Comparison of ENCODE assay signal across 1 cellular context in the genomic region with DNA sequence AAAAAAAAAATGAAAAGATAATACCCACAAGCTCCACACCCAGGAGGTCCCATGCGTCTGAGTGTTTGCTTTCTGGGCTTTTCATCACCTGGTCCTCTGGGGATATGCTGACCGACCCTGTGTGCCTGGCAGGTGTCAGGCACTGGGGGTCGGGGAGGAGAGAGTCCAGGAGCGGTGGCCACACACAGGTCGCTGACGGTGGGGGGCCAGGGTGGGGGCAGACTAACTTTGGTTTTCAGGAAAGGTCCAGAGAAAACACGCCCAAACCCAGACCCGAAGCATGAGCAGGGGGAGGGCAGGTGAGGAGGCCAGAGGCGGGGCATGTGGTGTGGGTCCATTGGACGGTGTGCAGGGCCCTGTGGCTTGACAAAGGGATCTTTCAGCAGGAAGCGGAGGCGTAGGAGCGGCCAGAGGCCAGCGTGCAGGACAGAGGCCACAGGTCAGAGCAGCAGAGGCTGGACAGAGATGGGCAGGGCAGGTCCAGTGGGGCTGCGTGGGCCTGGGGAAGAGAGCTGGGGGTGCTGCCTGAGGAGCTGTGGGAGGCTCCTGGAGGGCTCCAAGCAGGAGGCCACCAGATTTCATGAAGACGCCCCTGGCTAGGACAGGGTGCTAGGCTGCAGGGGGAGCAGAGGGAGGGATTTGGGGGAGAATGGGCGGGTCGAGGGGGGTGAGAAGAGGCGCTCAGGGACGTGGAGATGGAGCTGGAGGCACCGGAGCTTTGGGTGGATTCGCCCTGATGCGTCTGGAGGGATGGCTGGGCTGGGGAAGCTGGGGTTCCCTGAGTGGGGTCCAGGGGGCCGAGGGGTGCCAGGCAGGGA.
TF ChIP-seq lines count a peak whose summit lies in the region.

No MANE protein-coding gene starts in this region.

TF ChIP-seq in HepG2, 621 proteins besides CTCF, POLR2A, EP300 and RAD21 (continued from another document and continues in another):
- TF ChIP-seq, protein P1, sequence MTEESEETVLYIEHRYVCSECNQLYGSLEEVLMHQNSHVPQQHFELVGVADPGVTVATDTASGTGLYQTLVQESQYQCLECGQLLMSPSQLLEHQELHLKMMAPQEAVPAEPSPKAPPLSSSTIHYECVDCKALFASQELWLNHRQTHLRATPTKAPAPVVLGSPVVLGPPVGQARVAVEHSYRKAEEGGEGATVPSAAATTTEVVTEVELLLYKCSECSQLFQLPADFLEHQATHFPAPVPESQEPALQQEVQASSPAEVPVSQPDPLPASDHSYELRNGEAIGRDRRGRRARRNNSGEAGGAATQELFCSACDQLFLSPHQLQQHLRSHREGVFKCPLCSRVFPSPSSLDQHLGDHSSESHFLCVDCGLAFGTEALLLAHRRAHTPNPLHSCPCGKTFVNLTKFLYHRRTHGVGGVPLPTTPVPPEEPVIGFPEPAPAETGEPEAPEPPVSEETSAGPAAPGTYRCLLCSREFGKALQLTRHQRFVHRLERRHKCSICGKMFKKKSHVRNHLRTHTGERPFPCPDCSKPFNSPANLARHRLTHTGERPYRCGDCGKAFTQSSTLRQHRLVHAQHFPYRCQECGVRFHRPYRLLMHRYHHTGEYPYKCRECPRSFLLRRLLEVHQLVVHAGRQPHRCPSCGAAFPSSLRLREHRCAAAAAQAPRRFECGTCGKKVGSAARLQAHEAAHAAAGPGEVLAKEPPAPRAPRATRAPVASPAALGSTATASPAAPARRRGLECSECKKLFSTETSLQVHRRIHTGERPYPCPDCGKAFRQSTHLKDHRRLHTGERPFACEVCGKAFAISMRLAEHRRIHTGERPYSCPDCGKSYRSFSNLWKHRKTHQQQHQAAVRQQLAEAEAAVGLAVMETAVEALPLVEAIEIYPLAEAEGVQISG (CRISPR knock-in tag; IDR thresholded peaks at IDR 0.05): peak; percentile 72
- no peak for TF ChIP-seq SRSF9 (IDR thresholded peaks at IDR 0.05; ENCODE audit: borderline replicate concordance, insufficient read depth, low read depth, low read length, poor library complexity, severe bottlenecking)
- TF ChIP-seq RCOR2 (CRISPR knock-in tag; IDR thresholded peaks at IDR 0.05): no peak; the same call in 1 of the 2 replicates
- peak; percentile 70; the same call in 1 of the 2 replicates for TF ChIP-seq RARA (CRISPR knock-in tag; IDR thresholded peaks at IDR 0.05)
- TF ChIP-seq, protein P2, sequence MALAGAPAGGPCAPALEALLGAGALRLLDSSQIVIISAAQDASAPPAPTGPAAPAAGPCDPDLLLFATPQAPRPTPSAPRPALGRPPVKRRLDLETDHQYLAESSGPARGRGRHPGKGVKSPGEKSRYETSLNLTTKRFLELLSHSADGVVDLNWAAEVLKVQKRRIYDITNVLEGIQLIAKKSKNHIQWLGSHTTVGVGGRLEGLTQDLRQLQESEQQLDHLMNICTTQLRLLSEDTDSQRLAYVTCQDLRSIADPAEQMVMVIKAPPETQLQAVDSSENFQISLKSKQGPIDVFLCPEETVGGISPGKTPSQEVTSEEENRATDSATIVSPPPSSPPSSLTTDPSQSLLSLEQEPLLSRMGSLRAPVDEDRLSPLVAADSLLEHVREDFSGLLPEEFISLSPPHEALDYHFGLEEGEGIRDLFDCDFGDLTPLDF (CRISPR knock-in tag; IDR thresholded peaks at IDR 0.05): no peak
- TF ChIP-seq ZNF709 (CRISPR knock-in tag; IDR thresholded peaks at IDR 0.05): no peak
- TF ChIP-seq, protein P3, sequence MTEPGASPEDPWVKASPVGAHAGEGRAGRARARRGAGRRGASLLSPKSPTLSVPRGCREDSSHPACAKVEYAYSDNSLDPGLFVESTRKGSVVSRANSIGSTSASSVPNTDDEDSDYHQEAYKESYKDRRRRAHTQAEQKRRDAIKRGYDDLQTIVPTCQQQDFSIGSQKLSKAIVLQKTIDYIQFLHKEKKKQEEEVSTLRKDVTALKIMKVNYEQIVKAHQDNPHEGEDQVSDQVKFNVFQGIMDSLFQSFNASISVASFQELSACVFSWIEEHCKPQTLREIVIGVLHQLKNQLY (CRISPR knock-in tag; IDR thresholded peaks at IDR 0.05): peak; percentile 69
- TF ChIP-seq ARHGAP35 (CRISPR knock-in tag; IDR thresholded peaks at IDR 0.05; ENCODE audit: borderline replicate concordance): no peak; the same call in 1 of the 2 replicates
- no peak for TF ChIP-seq KLF11 (CRISPR knock-in tag; IDR thresholded peaks at IDR 0.05)
- peak; percentile 37; the same call in 1 of the 2 replicates for TF ChIP-seq MAZ (IDR thresholded peaks at IDR 0.05; ENCODE audit: borderline replicate concordance, low read depth, low read length)
- TF ChIP-seq MAZ (CRISPR knock-in tag; IDR thresholded peaks at IDR 0.05; ENCODE audit: low read depth): peak; percentile 70
- TF ChIP-seq RBAK (CRISPR knock-in tag; IDR thresholded peaks at IDR 0.05): no peak
- no peak for TF ChIP-seq MBD4 (IDR thresholded peaks at IDR 0.05; ENCODE audit: borderline replicate concordance, low read length)
- TF ChIP-seq GTF3A (CRISPR knock-in tag; conservative IDR thresholded peaks at IDR 0.05): no peak
- TF ChIP-seq MBNL3 (CRISPR knock-in tag; conservative IDR thresholded peaks at IDR 0.05): no peak
- TF ChIP-seq CCDC6 (CRISPR knock-in tag; IDR thresholded peaks at IDR 0.05): no peak; the same call in 1 of the 2 replicates
- peak; percentile 89 for TF ChIP-seq ZFX (CRISPR knock-in tag; IDR thresholded peaks at IDR 0.05; ENCODE audit: low read depth)
- no peak for TF ChIP-seq CBX2 (IDR thresholded peaks at IDR 0.05; ENCODE audit: low read depth, low read length)
- no peak for TF ChIP-seq CBX2 (CRISPR knock-in tag; IDR thresholded peaks at IDR 0.05; ENCODE audit: low read depth)
- TF ChIP-seq ZNF790 (CRISPR knock-in tag; IDR thresholded peaks at IDR 0.05; ENCODE audit: borderline replicate concordance): no peak
- no peak for TF ChIP-seq ARNT2 (CRISPR knock-in tag; IDR thresholded peaks at IDR 0.05; ENCODE audit: low read depth)
- TF ChIP-seq, protein P4, sequence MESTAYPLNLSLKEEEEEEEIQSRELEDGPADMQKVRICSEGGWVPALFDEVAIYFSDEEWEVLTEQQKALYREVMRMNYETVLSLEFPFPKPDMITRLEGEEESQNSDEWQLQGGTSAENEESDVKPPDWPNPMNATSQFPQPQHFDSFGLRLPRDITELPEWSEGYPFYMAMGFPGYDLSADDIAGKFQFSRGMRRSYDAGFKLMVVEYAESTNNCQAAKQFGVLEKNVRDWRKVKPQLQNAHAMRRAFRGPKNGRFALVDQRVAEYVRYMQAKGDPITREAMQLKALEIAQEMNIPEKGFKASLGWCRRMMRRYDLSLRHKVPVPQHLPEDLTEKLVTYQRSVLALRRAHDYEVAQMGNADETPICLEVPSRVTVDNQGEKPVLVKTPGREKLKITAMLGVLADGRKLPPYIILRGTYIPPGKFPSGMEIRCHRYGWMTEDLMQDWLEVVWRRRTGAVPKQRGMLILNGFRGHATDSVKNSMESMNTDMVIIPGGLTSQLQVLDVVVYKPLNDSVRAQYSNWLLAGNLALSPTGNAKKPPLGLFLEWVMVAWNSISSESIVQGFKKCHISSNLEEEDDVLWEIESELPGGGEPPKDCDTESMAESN (CRISPR knock-in tag; conservative IDR thresholded peaks at IDR 0.05): no peak; the same call in 1 of the 2 replicates
- no peak for TF ChIP-seq ATM (IDR thresholded peaks at IDR 0.05; ENCODE audit: borderline replicate concordance)
- TF ChIP-seq TGIF2 (CRISPR knock-in tag; IDR thresholded peaks at IDR 0.05): peak; percentile 76
- no peak for TF ChIP-seq KLF6 (CRISPR knock-in tag; IDR thresholded peaks at IDR 0.05)
- peak; percentile 51 for TF ChIP-seq HNRNPH1 (optimal IDR thresholded peaks at IDR 0.05; ENCODE audit: low read depth, low read length)
- no peak for TF ChIP-seq FOXM1 (CRISPR knock-in tag; IDR thresholded peaks at IDR 0.05)
- TF ChIP-seq, protein P5, sequence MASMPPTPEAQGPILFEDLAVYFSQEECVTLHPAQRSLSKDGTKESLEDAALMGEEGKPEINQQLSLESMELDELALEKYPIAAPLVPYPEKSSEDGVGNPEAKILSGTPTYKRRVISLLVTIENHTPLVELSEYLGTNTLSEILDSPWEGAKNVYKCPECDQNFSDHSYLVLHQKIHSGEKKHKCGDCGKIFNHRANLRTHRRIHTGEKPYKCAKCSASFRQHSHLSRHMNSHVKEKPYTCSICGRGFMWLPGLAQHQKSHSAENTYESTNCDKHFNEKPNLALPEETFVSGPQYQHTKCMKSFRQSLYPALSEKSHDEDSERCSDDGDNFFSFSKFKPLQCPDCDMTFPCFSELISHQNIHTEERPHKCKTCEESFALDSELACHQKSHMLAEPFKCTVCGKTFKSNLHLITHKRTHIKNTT (CRISPR knock-in tag; IDR thresholded peaks at IDR 0.05): no peak
- TF ChIP-seq, protein P6, sequence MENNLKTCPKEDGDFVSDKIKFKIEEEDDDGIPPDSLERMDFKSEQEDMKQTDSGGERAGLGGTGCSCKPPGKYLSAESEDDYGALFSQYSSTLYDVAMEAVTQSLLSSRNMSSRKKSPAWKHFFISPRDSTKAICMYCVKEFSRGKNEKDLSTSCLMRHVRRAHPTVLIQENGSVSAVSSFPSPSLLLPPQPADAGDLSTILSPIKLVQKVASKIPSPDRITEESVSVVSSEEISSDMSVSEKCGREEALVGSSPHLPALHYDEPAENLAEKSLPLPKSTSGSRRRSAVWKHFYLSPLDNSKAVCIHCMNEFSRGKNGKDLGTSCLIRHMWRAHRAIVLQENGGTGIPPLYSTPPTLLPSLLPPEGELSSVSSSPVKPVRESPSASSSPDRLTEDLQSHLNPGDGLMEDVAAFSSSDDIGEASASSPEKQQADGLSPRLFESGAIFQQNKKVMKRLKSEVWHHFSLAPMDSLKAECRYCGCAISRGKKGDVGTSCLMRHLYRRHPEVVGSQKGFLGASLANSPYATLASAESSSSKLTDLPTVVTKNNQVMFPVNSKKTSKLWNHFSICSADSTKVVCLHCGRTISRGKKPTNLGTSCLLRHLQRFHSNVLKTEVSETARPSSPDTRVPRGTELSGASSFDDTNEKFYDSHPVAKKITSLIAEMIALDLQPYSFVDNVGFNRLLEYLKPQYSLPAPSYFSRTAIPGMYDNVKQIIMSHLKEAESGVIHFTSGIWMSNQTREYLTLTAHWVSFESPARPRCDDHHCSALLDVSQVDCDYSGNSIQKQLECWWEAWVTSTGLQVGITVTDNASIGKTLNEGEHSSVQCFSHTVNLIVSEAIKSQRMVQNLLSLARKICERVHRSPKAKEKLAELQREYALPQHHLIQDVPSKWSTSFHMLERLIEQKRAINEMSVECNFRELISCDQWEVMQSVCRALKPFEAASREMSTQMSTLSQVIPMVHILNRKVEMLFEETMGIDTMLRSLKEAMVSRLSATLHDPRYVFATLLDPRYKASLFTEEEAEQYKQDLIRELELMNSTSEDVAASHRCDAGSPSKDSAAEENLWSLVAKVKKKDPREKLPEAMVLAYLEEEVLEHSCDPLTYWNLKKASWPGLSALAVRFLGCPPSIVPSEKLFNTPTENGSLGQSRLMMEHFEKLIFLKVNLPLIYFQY (CRISPR knock-in tag; IDR thresholded peaks at IDR 0.05; ENCODE audit: borderline replicate concordance): no peak; the same call in 1 of the 2 replicates
- peak; percentile 70 for TF ChIP-seq MED8 (CRISPR knock-in tag; IDR thresholded peaks at IDR 0.05; ENCODE audit: insufficient replicate concordance)
- TF ChIP-seq ZNF776 (CRISPR knock-in tag; IDR thresholded peaks at IDR 0.05): peak; percentile 71; the same call in 1 of the 2 replicates
- no peak for TF ChIP-seq RAD51 (IDR thresholded peaks at IDR 0.05; ENCODE audit: borderline replicate concordance)
- no peak for TF ChIP-seq SSRP1 (CRISPR knock-in tag; IDR thresholded peaks at IDR 0.05)
- no peak for TF ChIP-seq ZSCAN30 (CRISPR knock-in tag; IDR thresholded peaks at IDR 0.05)
- TF ChIP-seq, protein P7, sequence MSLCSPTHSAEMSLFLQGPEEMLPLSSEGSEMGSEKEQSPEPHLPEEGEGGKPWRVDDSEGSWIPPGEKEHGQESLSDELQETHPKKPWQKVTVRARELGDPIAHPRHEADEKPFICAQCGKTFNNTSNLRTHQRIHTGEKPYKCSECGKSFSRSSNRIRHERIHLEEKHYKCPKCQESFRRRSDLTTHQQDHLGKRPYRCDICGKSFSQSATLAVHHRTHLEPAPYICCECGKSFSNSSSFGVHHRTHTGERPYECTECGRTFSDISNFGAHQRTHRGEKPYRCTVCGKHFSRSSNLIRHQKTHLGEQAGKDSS (CRISPR knock-in tag; IDR thresholded peaks at IDR 0.05; ENCODE audit: borderline replicate concordance, low read depth): 0 out of 2 replicates have a peak, but pooled peaks have one; percentile 68
- TF ChIP-seq CEBPB (IDR thresholded peaks at IDR 0.05; ENCODE audit: borderline replicate concordance, low read depth, low read length): no peak
- peak; percentile 81; the same call in 1 of the 2 replicates for TF ChIP-seq ZNF749 (CRISPR knock-in tag; IDR thresholded peaks at IDR 0.05; ENCODE audit: borderline replicate concordance)
- TF ChIP-seq RXRA (CRISPR knock-in tag; IDR thresholded peaks at IDR 0.05): peak; percentile 56; the same call in 1 of the 2 replicates
- TF ChIP-seq, protein P8, sequence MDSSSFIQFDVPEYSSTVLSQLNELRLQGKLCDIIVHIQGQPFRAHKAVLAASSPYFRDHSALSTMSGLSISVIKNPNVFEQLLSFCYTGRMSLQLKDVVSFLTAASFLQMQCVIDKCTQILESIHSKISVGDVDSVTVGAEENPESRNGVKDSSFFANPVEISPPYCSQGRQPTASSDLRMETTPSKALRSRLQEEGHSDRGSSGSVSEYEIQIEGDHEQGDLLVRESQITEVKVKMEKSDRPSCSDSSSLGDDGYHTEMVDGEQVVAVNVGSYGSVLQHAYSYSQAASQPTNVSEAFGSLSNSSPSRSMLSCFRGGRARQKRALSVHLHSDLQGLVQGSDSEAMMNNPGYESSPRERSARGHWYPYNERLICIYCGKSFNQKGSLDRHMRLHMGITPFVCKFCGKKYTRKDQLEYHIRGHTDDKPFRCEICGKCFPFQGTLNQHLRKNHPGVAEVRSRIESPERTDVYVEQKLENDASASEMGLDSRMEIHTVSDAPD (CRISPR knock-in tag; IDR thresholded peaks at IDR 0.05): no peak
- TF ChIP-seq ZNF34 (CRISPR knock-in tag; IDR thresholded peaks at IDR 0.05; ENCODE audit: borderline replicate concordance): 0 out of 2 replicates have a peak, but pooled peaks have one; percentile 24
- TF ChIP-seq, protein P9, sequence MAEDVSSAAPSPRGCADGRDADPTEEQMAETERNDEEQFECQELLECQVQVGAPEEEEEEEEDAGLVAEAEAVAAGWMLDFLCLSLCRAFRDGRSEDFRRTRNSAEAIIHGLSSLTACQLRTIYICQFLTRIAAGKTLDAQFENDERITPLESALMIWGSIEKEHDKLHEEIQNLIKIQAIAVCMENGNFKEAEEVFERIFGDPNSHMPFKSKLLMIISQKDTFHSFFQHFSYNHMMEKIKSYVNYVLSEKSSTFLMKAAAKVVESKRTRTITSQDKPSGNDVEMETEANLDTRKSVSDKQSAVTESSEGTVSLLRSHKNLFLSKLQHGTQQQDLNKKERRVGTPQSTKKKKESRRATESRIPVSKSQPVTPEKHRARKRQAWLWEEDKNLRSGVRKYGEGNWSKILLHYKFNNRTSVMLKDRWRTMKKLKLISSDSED (CRISPR knock-in tag; IDR thresholded peaks at IDR 0.05): peak; percentile 64; the same call in 1 of the 2 replicates
- TF ChIP-seq NR2C2 (CRISPR knock-in tag; IDR thresholded peaks at IDR 0.05; ENCODE audit: borderline replicate concordance): peak; percentile 80
- TF ChIP-seq, protein P10, sequence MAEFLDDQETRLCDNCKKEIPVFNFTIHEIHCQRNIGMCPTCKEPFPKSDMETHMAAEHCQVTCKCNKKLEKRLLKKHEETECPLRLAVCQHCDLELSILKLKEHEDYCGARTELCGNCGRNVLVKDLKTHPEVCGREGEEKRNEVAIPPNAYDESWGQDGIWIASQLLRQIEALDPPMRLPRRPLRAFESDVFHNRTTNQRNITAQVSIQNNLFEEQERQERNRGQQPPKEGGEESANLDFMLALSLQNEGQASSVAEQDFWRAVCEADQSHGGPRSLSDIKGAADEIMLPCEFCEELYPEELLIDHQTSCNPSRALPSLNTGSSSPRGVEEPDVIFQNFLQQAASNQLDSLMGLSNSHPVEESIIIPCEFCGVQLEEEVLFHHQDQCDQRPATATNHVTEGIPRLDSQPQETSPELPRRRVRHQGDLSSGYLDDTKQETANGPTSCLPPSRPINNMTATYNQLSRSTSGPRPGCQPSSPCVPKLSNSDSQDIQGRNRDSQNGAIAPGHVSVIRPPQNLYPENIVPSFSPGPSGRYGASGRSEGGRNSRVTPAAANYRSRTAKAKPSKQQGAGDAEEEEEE (CRISPR knock-in tag; IDR thresholded peaks at IDR 0.05; ENCODE audit: borderline replicate concordance): no peak
